In genomic region chr6:133923938-133924593, GRCh38 we compare ENCODE assay signal across 8 cellular contexts. TPM values are rescaled to one million over a fixed set of nuclear protein-coding genes. Genes with fewer than 3 reads are reported as not detected.
DNase-seq lines count a peak whose midpoint lies in the region; ATAC-seq and TF ChIP-seq lines count a peak whose summit lies in the region.

No MANE protein-coding gene starts in this region.

- H3K27me3 ChIP-seq in KMS-11 (ENCODE audit: insufficient read depth, low read depth) (no peaks in the 10 kb centered on the region), Peyer's patch (no peaks in the 10 kb centered on the region), foreskin keratinocyte (peaks cover 30% of the 10 kb centered on the region), uterus (peaks cover 0 to under 1% of the 10 kb centered on the region in 2 donors)

- H3K27ac Mint-ChIP-seq in activated T-helper 2 cell treated with anti-CD3 and anti-CD28 coated beads, Interferon-gamma antibody, Interleukin-2, Interleukin-4, amounts not matched to agents 10 μg/mL and 5 μg/mL and 100 μg/mL, durations not matched to agents 14 hours and 24 hours and 36 hours = no peak overlapping the region

- intact Hi-C loops in activated T-helper 2 cell treated with anti-CD3 and anti-CD28 coated beads, Interferon-gamma antibody, Interleukin-2, Interleukin-4, amounts not matched to agents 10 μg/mL and 5 μg/mL and 100 μg/mL, durations not matched to agents 14 hours and 24 hours and 36 hours (cut with micrococcal nuclease) = loop anchor here (1.0 to 5.0 kb wide), 3 partner anchors 48 to 173 kb away; no protein-coding TSS in a partner anchor
- intact Hi-C loops in uterus (cut with DNase I; ENCODE audit: low total_unique reads) = loop anchor here (5.0 to 10.0 kb wide), 2 partner anchors 141 to 173 kb away; no protein-coding TSS in a partner anchor

- peak; percentile 82 for DNase-seq in EH (ENCODE audit: low read depth)
- DNase-seq in Peyer's patch = peak in 2 of 3 donors; percentile 49 to 86
- peak; percentile 31 for DNase-seq in activated T-helper 2 cell treated with anti-CD3 and anti-CD28 coated beads, Interferon-gamma antibody, Interleukin-2, Interleukin-4, amounts not matched to agents 10 μg/mL and 5 μg/mL and 100 μg/mL, durations not matched to agents 14 hours and 24 hours and 36 hours (ENCODE audit: low spot score)
- peak; percentile 24 to 63 for DNase-seq in foreskin keratinocyte
- DNase-seq in omental fat pad (ENCODE audit: low spot score) = no peak
- peak; percentile 64 to 76 for DNase-seq in uterus

- H3K79me2 ChIP-seq in KMS-11 (ENCODE audit: insufficient read depth, low read depth) = no peaks in the 10 kb centered on the region

- H3K27me3 Mint-ChIP-seq in activated T-helper 2 cell treated with anti-CD3 and anti-CD28 coated beads, Interferon-gamma antibody, Interleukin-2, Interleukin-4, amounts not matched to agents 10 μg/mL and 5 μg/mL and 100 μg/mL, durations not matched to agents 14 hours and 24 hours and 36 hours (ENCODE audit: low read depth) = peaks cover 36% of the 10 kb centered on the region

- no peak overlapping the region for H3K9ac ChIP-seq in KMS-11

- H3K9me3 ChIP-seq in Peyer's patch = no peaks in the 10 kb centered on the region
- H3K9me3 ChIP-seq in uterus = no peaks in the 10 kb centered on the region

- no peak for TF ChIP-seq POLR2A in Peyer's patch (IDR thresholded peaks at IDR 0.05)
- TF ChIP-seq POLR2A in uterus (IDR thresholded peaks at IDR 0.05) = no peak

- H3K4me1 Mint-ChIP-seq in activated T-helper 2 cell treated with anti-CD3 and anti-CD28 coated beads, Interferon-gamma antibody, Interleukin-2, Interleukin-4, amounts not matched to agents 10 μg/mL and 5 μg/mL and 100 μg/mL, durations not matched to agents 14 hours and 24 hours and 36 hours (ENCODE audit: low read depth) = no peaks in the 10 kb centered on the region

- no peaks in the 10 kb centered on the region for H4K20me1 ChIP-seq in KMS-11 (ENCODE audit: insufficient read depth)

- no peak overlapping the region for H2AFZ ChIP-seq in KMS-11 (ENCODE audit: low read depth)

- no peak overlapping the region for H3K4me3 ChIP-seq in KMS-11 (IDR thresholded peaks at IDR 0.05; ENCODE audit: insufficient read depth, low read depth, low read length)
- no peak overlapping the region for H3K4me3 ChIP-seq in Peyer's patch
- H3K4me3 ChIP-seq in uterus = no peak overlapping the region

- ATAC-seq in GM21723 (IDR thresholded peaks at IDR 0.05; ENCODE audit: unreplicated experiment) (peak; percentile 91), foreskin keratinocyte (peak; percentile 89), omental fat pad (ENCODE audit: low FRiP score) (peak; percentile 95)

- H3K27ac ChIP-seq in KMS-11 (no peak overlapping the region), Peyer's patch (no peak overlapping the region), foreskin keratinocyte (no peak overlapping the region), uterus (no peak overlapping the region)

- H3K9me3 Mint-ChIP-seq in activated T-helper 2 cell treated with anti-CD3 and anti-CD28 coated beads, Interferon-gamma antibody, Interleukin-2, Interleukin-4, amounts not matched to agents 10 μg/mL and 5 μg/mL and 100 μg/mL, durations not matched to agents 14 hours and 24 hours and 36 hours = no peaks in the 10 kb centered on the region

- TF ChIP-seq CTCF in KMS-11 (conservative IDR thresholded peaks at IDR 0.05; ENCODE audit: low read depth, low read length) (peak; percentile 95), Peyer's patch (IDR thresholded peaks at IDR 0.05) (peak; percentile 63 to 97 (median 90)), foreskin keratinocyte (conservative IDR thresholded peaks at IDR 0.05) (peak; percentile 90), omental fat pad (IDR thresholded peaks at IDR 0.05) (peak in 2 of 3 donors; percentile 15 to 38), uterus (IDR thresholded peaks at IDR 0.05) (peak; percentile 81 to 94 (median 90))

- H3K36me3 ChIP-seq in KMS-11 (ENCODE audit: insufficient read depth) = no peaks in the 10 kb centered on the region
- H3K36me3 ChIP-seq in Peyer's patch = no peaks in the 10 kb centered on the region
- H3K36me3 ChIP-seq in uterus = no peaks in the 10 kb centered on the region

- no peaks in the 10 kb centered on the region for H3K36me3 Mint-ChIP-seq in activated T-helper 2 cell treated with anti-CD3 and anti-CD28 coated beads, Interferon-gamma antibody, Interleukin-2, Interleukin-4, amounts not matched to agents 10 μg/mL and 5 μg/mL and 100 μg/mL, durations not matched to agents 14 hours and 24 hours and 36 hours (ENCODE audit: low read depth)

- H3K4me1 ChIP-seq in KMS-11 (ENCODE audit: low read depth, poor library complexity, severe bottlenecking) (peaks cover 6% of the 10 kb centered on the region), Peyer's patch (no peaks in the 10 kb centered on the region), foreskin keratinocyte (no peaks in the 10 kb centered on the region), uterus (no peaks in the 10 kb centered on the region)

- H3K4me2 ChIP-seq in KMS-11 = no peak overlapping the region

- no peak overlapping the region for H3K4me3 Mint-ChIP-seq in activated T-helper 2 cell treated with anti-CD3 and anti-CD28 coated beads, Interferon-gamma antibody, Interleukin-2, Interleukin-4, amounts not matched to agents 10 μg/mL and 5 μg/mL and 100 μg/mL, durations not matched to agents 14 hours and 24 hours and 36 hours (ENCODE audit: low read depth)

RNA-seq across cellular contexts. Expression of gene TBPL1, which starts 29.0 kb away (rescaled TPM):
- total RNA-seq in Peyer's patch = 10 to 100 TPM in 1 of 4 donors, 1 to 10 TPM in 3; 4.0 to 35.5 (median 6.6) TPM
- total RNA-seq in activated T-helper 2 cell treated with anti-CD3 and anti-CD28 coated beads, Interferon-gamma antibody, Interleukin-2, Interleukin-4, amounts not matched to agents 10 μg/mL and 5 μg/mL and 100 μg/mL, durations not matched to agents 14 hours and 24 hours and 36 hours = 29.7 and 31.2 TPM in 2 replicates
- 38.1 and 41.5 TPM in 2 replicates for total RNA-seq in foreskin keratinocyte
- 32.5 and 37.6 TPM in 2 replicates for polyA plus RNA-seq in foreskin keratinocyte
- total RNA-seq in omental fat pad = 10 to 100 TPM; 10.1 to 18.6 (median 12.3) TPM
- total RNA-seq in uterus = 10 to 100 TPM in 3 of 4 donors, 1 to 10 TPM in 1; 4.4 to 30.6 (median 19.7) TPM

RNA-seq across cellular contexts. Expression of gene TCF21, which starts 35.2 kb away (rescaled TPM):
- total RNA-seq in Peyer's patch (10 to 100 TPM in 1 of 4 donors, 1 to 10 TPM in 3; 2.5 to 29.7 (median 4.7) TPM), foreskin keratinocyte (not detected in 2 replicates), omental fat pad (10 to 100 TPM in 1 of 4 donors, 1 to 10 TPM in 3; 5.8 to 13.7 (median 7.1) TPM), uterus (1 to 10 TPM; 1.5 to 9.1 (median 4.7) TPM)
- total RNA-seq in activated T-helper 2 cell treated with anti-CD3 and anti-CD28 coated beads, Interferon-gamma antibody, Interleukin-2, Interleukin-4, amounts not matched to agents 10 μg/mL and 5 μg/mL and 100 μg/mL, durations not matched to agents 14 hours and 24 hours and 36 hours = not detected in 2 replicates
- not detected in 2 replicates for polyA plus RNA-seq in foreskin keratinocyte

Comparison
In these comparisons a context has a peak if more than half of its experiments do, and no peak if none do; other contexts are left out.
1. CTCF ChIP-seq: peak in every context shown above with its lines; median percentile 95 in KMS-11; 90 in foreskin keratinocyte; 90 in uterus; 90 in Peyer's patch; 26 in omental fat pad.